ENCODE assay signal across 20 cellular contexts in genomic region chr12:62050785-62051184, GRCh38.
"Had no signal": no experiment of that assay in that cellular context is flagged by ENCODE, and none has a peak within 500 bp of the region (broad histone marks: within the 10 kb centered on the region; RNA-seq: fewer than 3 reads in every experiment).

No MANE protein-coding gene starts in this region.

- H3K4me2 ChIP-seq: SK-N-SH had no signal

- DNase-seq: KBM-7; MV-4-11; NCI-H1048; NCI-H1105; NCI-H1436 treated with DMSO at 0.1 percent for 48 hours; NCI-H1694; NCI-H187 treated with DMSO at 0.1 percent for 48 hours; NCI-H2107; NCI-H2227 treated with DMSO at 0.1 percent for 48 hours; NCI-H526; NK-92 treated with Interleukin-12 subunit alpha and Interleukin-12 subunit beta, amount 100 ng/mL, for 24 hours; PC-3; SHP77; SK-N-SH; SW 1271; T-cell had no signal

- FAIRE-seq: HTR-8/SVneo had no signal

- H3K9me3 ChIP-seq: SK-N-SH had no signal

- ATAC-seq: Panc1, PC-3, T-cell had no signal

- H3K27ac ChIP-seq: HL-60, RWPE1 had no signal

- H3K9ac ChIP-seq: SK-N-SH had no signal
